Comparison of ENCODE assay signal across 8 cellular contexts in the genomic region with DNA sequence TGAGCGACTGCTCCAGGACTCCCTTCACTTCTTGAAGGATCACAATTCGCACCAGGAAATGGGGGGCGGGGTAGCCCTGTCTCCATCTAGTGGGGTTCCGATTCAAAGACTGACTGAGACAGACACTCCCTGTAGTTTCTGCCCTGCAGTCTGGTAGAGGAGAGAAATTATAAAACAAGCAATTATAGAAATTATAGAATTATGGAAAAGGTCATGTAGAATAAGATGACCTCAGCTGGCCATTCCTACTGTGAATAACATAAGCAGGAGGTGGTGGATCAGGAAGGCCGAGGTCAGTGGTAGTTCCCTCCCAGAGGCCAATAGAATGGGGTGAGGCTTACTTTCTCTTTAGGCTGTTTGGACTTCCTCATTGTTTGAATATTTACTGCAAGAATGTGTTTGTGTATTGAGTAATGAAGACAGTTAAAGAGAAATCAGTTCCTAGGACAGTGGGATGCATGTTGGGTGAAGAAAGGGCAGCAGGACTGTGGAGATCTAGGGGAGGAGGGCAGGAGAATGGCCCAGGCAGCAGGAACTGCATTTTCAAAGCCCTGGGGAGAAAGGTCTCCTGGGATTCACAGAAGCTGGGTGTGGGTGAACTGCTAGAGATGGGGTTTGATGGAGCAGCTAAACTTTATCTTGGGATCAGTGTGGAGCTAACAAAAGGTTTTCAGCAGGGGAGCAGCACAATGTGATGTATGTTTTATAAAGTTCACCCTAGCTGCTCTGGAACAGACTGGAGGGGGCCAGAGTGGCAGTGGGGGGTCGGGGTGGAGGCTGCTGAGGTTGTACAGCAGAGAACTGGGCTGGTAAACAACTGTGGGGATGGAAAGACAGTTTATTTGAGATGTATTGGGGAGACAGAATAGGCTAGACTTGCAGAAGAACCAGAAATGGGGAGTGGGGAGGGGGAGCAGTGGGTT. TPM values are rescaled to one million over a fixed set of nuclear protein-coding genes. Genes with fewer than 3 reads are reported as not detected.
DNase-seq lines count a peak whose midpoint lies in the region; ATAC-seq, FAIRE-seq and TF ChIP-seq lines count a peak whose summit lies in the region.

No MANE protein-coding gene starts in this region.

- no peaks in the 10 kb centered on the region for H3K27me3 ChIP-seq in K562 (ENCODE audit: control insufficient read depth in 2 of 2, insufficient read depth in 2 of 2, low read length in 2 of 2)
- H3K27me3 ChIP-seq in suprapubic skin: no peaks in the 10 kb centered on the region

- H3K27ac ChIP-seq in K562 (ENCODE audit: extremely low read depth, low read depth, low read length) (peak overlapping the region; percentile 41; the same call in 2 of the 3 replicates), suprapubic skin (peak overlapping the region; percentile 74)

- DNase-seq in GDM1 (lab: John Stamatoyannopoulos, UW) (peak; percentile 5), MV-4-11 (lab: John Stamatoyannopoulos, UW) (peak; percentile 81), K562 (ENCODE audit: extremely low read depth in 1 of 4, low spot score in 3 of 4) (no peak), left colon (peak; percentile 68 to 81), suprapubic skin (ENCODE audit: low spot score in 2 of 2) (no peak), NCI-H2029 treated with DMSO at 0.1 percent for 48 hours (lab: John Stamatoyannopoulos, UW) (no peak), RCC 7860 (ENCODE audit: low spot score) (no peak)

- CTCF ChIA-PET in K562 (lab: Yijun Ruan, JAX; ENCODE audit: low intra/inter-chr PET ratio): no interaction called here

- H3K9me1 ChIP-seq in K562 (ENCODE audit: control insufficient read depth, insufficient read depth, low read length): no peaks in the 10 kb centered on the region

- H3K9ac ChIP-seq in K562 (ENCODE audit: insufficient read depth in 1 of 2, low read depth in 2 of 2, low read length in 2 of 2): peak overlapping the region in 1 of 2 experiments; percentile 65; a peak in 1 of 4 replicates

- in situ Hi-C loops in K562 (cut with MboI): loop anchor here (5.0 kb wide), 1 partner anchor 272 kb away; no protein-coding TSS in a partner anchor

- H2AFZ ChIP-seq in K562 (ENCODE audit: low read depth, low read length): peak overlapping the region; percentile 54

- intact Hi-C loops in K562 (cut with micrococcal nuclease) (loop anchor here (2.0 to 5.0 kb wide), 3 partner anchors 47 to 78 kb away; partner anchors contain the start of genes ACTL10, CHMP4B and E2F1), left colon (cut with DNase I, micrococcal nuclease) (no loop called here)

- H3K36me3 ChIP-seq in K562 (ENCODE audit: control insufficient read depth, insufficient read depth, low read length): no peaks in the 10 kb centered on the region
- no peaks in the 10 kb centered on the region for H3K36me3 ChIP-seq in suprapubic skin

- H4K20me1 ChIP-seq in K562 (replicated peaks; ENCODE audit: control insufficient read depth, insufficient read depth, low read length): no peaks in the 10 kb centered on the region

- no peak overlapping the region for H3K4me3 ChIP-seq in K562
- no peak overlapping the region for H3K4me3 ChIP-seq in suprapubic skin

- no peak for TF ChIP-seq EP300 in K562 (IDR thresholded peaks at IDR 0.05; ENCODE audit: low read length)
- no peak for TF ChIP-seq EP300 in suprapubic skin (IDR thresholded peaks at IDR 0.05)

- POLR2A ChIA-PET in K562 (lab: Yijun Ruan, JAX): interaction anchor here (2.1 kb wide), 2 partner anchors 14 to 49 kb away, joined by 6 to 10 read pairs; partner anchors contain the start of gene PXMP4

- BruUV-seq in K562 (replicated peaks; lab: Mats Ljungman, UMichigan): no TSS peak

- TF ChIP-seq CTCF in K562 (IDR thresholded peaks at IDR 0.05 in 2 of 3, conservative IDR thresholded peaks at IDR 0.05 in 1 of 3; ENCODE audit: insufficient read depth in 2 of 3, low read depth in 1 of 3, low read length in 3 of 3) (no peak), suprapubic skin (IDR thresholded peaks at IDR 0.05) (no peak)

- H3K4me1 ChIP-seq in K562 (replicated peaks in 1 of 2; ENCODE audit: control insufficient read depth in 2 of 2, insufficient read depth in 2 of 2, low read length in 2 of 2) (peaks cover 20 to 33% of the 10 kb centered on the region in 2 experiments), suprapubic skin (peaks cover 30% of the 10 kb centered on the region)

- TF ChIP-seq POLR2A in K562 (conservative IDR thresholded peaks at IDR 0.05) (no peak), suprapubic skin (IDR thresholded peaks at IDR 0.05) (no peak)

- ATAC-seq in K562 (no peak), left colon (peak; percentile 73), HG03280 (IDR thresholded peaks at IDR 0.05; ENCODE audit: unreplicated experiment) (no peak)

- no peak for TF ChIP-seq RAD21 in K562 (CRISPR knock-in tag; conservative IDR thresholded peaks at IDR 0.05 in 1 of 2, IDR thresholded peaks at IDR 0.05 in 1 of 2)

- peak overlapping the region; percentile 23; the same call in 1 of the 2 replicates for H3K4me2 ChIP-seq in K562 (ENCODE audit: insufficient read depth, low read length)

- H3K79me2 ChIP-seq in K562 (ENCODE audit: control insufficient read depth, insufficient read depth, low read length): no peaks in the 10 kb centered on the region

- H3K9me3 ChIP-seq in K562 (replicated peaks; ENCODE audit: control insufficient read depth, insufficient read depth, low read depth, low read length) (peaks cover 6% of the 10 kb centered on the region), suprapubic skin (peaks cover 17% of the 10 kb centered on the region)

- no peak for FAIRE-seq in K562 (lab: Jason Lieb, UNC)
- no peak for FAIRE-seq in RCC 7860 (lab: Jason Lieb, UNC)

- WGBS in K562 (ENCODE audit: insufficient coverage, low coverage, missing lambda C conversion rate): 54% methylated on average over 6 of the region's 6 CpGs
- 57% methylated on average over 6 of the region's 6 CpGs for WGBS in suprapubic skin

RNA-seq across cellular contexts. Expression of gene ZNF341, which starts 2.1 kb away (rescaled TPM):
- 6.0 and 8.6 TPM in 2 replicates for total RNA-seq in K562 (2011; cell fraction: chromatin; rRNA removed; ENCODE audit: low replicate concordance)
- 5.0 and 5.2 TPM in 2 replicates for total RNA-seq in K562 (2011; cell fraction: nucleolus; rRNA removed)
- 5.1 and 6.3 TPM in 2 replicates for total RNA-seq in K562 (2011; cell fraction: nucleoplasm; rRNA removed)
- 1.6 and 2.6 TPM in 2 replicates for total RNA-seq in K562 (2014; rRNA removed)
- 0.41 and 0.76 TPM in 2 replicates for total RNA-seq in K562 (2014; rRNA removed; fragmentation: Illumina TruSeq; extraction: Trizol)
- total RNA-seq in K562 (2015; rRNA removed; fragmentation: Illumina TruSeq; extraction: Trizol): 1.0 TPM in 2 replicates
- 2.6 and 2.8 TPM in 2 replicates for total RNA-seq in K562 (2021)
- polyA plus RNA-seq in K562 (2011; rRNA removed): 0.89 and 1.8 TPM in 2 replicates
- 1.2 and 2.3 TPM in 2 replicates for polyA plus RNA-seq in K562 (2011; cell fraction: cytosol; rRNA removed)
- polyA plus RNA-seq in K562 (2011; cell fraction: nucleus; rRNA removed): 2.3 and 5.1 TPM in 2 replicates
- 2.3 and 2.4 TPM in 2 replicates for polyA plus RNA-seq in K562 (2012)
- 2.3 TPM in 2 replicates for polyA plus RNA-seq in K562 (2014; fragmentation: Illumina TruSeq; extraction: Trizol)
- under 1 TPM; 0.08 to 0.10 TPM for polyA plus RNA-seq in K562 (2014; fragmentation: Nextera tagmentation; extraction: Ambion mirVana)
- 2.0 and 2.2 TPM in 2 replicates for polyA plus RNA-seq in K562 (2014; rRNA removed)
- 0.90 and 1.3 TPM in 2 replicates for polyA minus RNA-seq in K562 (2011; rRNA and poly(A)+ RNA removed)
- polyA minus RNA-seq in K562 (2011; cell fraction: cytosol; rRNA and poly(A)+ RNA removed): 1.6 and 1.9 TPM in 2 replicates
- 1.1 and 1.6 TPM in 2 replicates for polyA minus RNA-seq in K562 (2011; cell fraction: nucleus; rRNA and poly(A)+ RNA removed)
- 1 to 10 TPM; 4.2 to 4.9 TPM for total RNA-seq in left colon
- total RNA-seq in suprapubic skin: 1 to 10 TPM; 4.6 to 7.6 (median 5.8) TPM

RNA-seq across cellular contexts. Expression of gene PXMP4, which starts 13.8 kb away (rescaled TPM):
- total RNA-seq in K562 (2011; cell fraction: chromatin; rRNA removed; ENCODE audit: low replicate concordance): 5.6 and 15.2 TPM in 2 replicates
- total RNA-seq in K562 (2011; cell fraction: nucleolus; rRNA removed): 8.7 and 9.8 TPM in 2 replicates
- 9.0 and 12.0 TPM in 2 replicates for total RNA-seq in K562 (2011; cell fraction: nucleoplasm; rRNA removed)
- total RNA-seq in K562 (2014; rRNA removed) (5.6 and 9.1 TPM in 2 replicates), K562 (2014; rRNA removed; fragmentation: Illumina TruSeq; extraction: Trizol) (3.6 and 4.8 TPM in 2 replicates), K562 (2015; rRNA removed; fragmentation: Illumina TruSeq; extraction: Trizol) (4.4 and 6.7 TPM in 2 replicates), K562 (2021) (11.4 and 12.6 TPM in 2 replicates), left colon (10 to 100 TPM; 13.4 to 22.2 TPM), suprapubic skin (10 to 100 TPM in 3 of 4 donors, 1 to 10 TPM in 1; 8.7 to 32.4 (median 24.3) TPM)
- polyA plus RNA-seq in K562 (2011; rRNA removed) (6.7 and 7.3 TPM in 2 replicates), K562 (2014; fragmentation: Illumina TruSeq; extraction: Trizol) (9.8 and 10.4 TPM in 2 replicates), K562 (2014; fragmentation: Nextera tagmentation; extraction: Ambion mirVana) (10 to 100 TPM; 24.4 to 29.1 TPM), K562 (2014; rRNA removed) (5.7 and 6.8 TPM in 2 replicates)
- polyA plus RNA-seq in K562 (2011; cell fraction: cytosol; rRNA removed): 12.4 and 17.3 TPM in 2 replicates
- polyA plus RNA-seq in K562 (2011; cell fraction: nucleus; rRNA removed): 10.1 and 11.6 TPM in 2 replicates
- 9.3 and 12.6 TPM in 2 replicates for polyA plus RNA-seq in K562 (2012)
- 4.0 and 5.7 TPM in 2 replicates for polyA minus RNA-seq in K562 (2011; rRNA and poly(A)+ RNA removed)
- 6.6 and 7.5 TPM in 2 replicates for polyA minus RNA-seq in K562 (2011; cell fraction: cytosol; rRNA and poly(A)+ RNA removed)
- polyA minus RNA-seq in K562 (2011; cell fraction: nucleus; rRNA and poly(A)+ RNA removed): 3.0 TPM in 2 replicates

RNA-seq across cellular contexts. Expression of gene E2F1, which starts 47.7 kb away (rescaled TPM):
- 22.9 and 54.8 TPM in 2 replicates for total RNA-seq in K562 (2011; cell fraction: chromatin; rRNA removed; ENCODE audit: low replicate concordance)
- total RNA-seq in K562 (2011; cell fraction: nucleolus; rRNA removed): 31.2 and 33.7 TPM in 2 replicates
- total RNA-seq in K562 (2011; cell fraction: nucleoplasm; rRNA removed): 28.2 and 29.0 TPM in 2 replicates
- total RNA-seq in K562 (2014; rRNA removed): 17.3 and 23.4 TPM in 2 replicates
- 9.0 and 10.8 TPM in 2 replicates for total RNA-seq in K562 (2014; rRNA removed; fragmentation: Illumina TruSeq; extraction: Trizol)
- total RNA-seq in K562 (2015; rRNA removed; fragmentation: Illumina TruSeq; extraction: Trizol): 14.9 and 15.3 TPM in 2 replicates
- total RNA-seq in K562 (2021): 24.6 and 25.3 TPM in 2 replicates
- 12.7 and 19.3 TPM in 2 replicates for polyA plus RNA-seq in K562 (2011; rRNA removed)
- polyA plus RNA-seq in K562 (2011; cell fraction: cytosol; rRNA removed): 17.7 and 20.9 TPM in 2 replicates
- 74.3 and 91.0 TPM in 2 replicates for polyA plus RNA-seq in K562 (2011; cell fraction: nucleus; rRNA removed)
- polyA plus RNA-seq in K562 (2012): 16.3 and 25.0 TPM in 2 replicates
- polyA plus RNA-seq in K562 (2014; fragmentation: Illumina TruSeq; extraction: Trizol): 13.1 and 17.8 TPM in 2 replicates
- under 1 TPM; 0.14 to 0.39 TPM for polyA plus RNA-seq in K562 (2014; fragmentation: Nextera tagmentation; extraction: Ambion mirVana)
- polyA plus RNA-seq in K562 (2014; rRNA removed): 28.9 and 30.6 TPM in 2 replicates
- 5.8 and 8.2 TPM in 2 replicates for polyA minus RNA-seq in K562 (2011; rRNA and poly(A)+ RNA removed)
- polyA minus RNA-seq in K562 (2011; cell fraction: cytosol; rRNA and poly(A)+ RNA removed): 7.7 and 8.5 TPM in 2 replicates
- 9.3 and 10.3 TPM in 2 replicates for polyA minus RNA-seq in K562 (2011; cell fraction: nucleus; rRNA and poly(A)+ RNA removed)
- 1 to 10 TPM; 2.6 to 5.9 TPM for total RNA-seq in left colon
- total RNA-seq in suprapubic skin: 1 to 10 TPM; 3.5 to 5.6 (median 4.6) TPM

RNA-seq across cellular contexts. Expression of gene NECAB3, which starts 59.7 kb away (rescaled TPM):
- total RNA-seq in K562 (2011; cell fraction: chromatin; rRNA removed; ENCODE audit: low replicate concordance): 164 and 323 TPM in 2 replicates
- total RNA-seq in K562 (2011; cell fraction: nucleolus; rRNA removed): 194 and 203 TPM in 2 replicates
- 200 and 230 TPM in 2 replicates for total RNA-seq in K562 (2011; cell fraction: nucleoplasm; rRNA removed)
- total RNA-seq in K562 (2014; rRNA removed) (52.0 and 74.0 TPM in 2 replicates), K562 (2014; rRNA removed; fragmentation: Illumina TruSeq; extraction: Trizol) (16.0 and 17.8 TPM in 2 replicates), K562 (2015; rRNA removed; fragmentation: Illumina TruSeq; extraction: Trizol) (31.5 and 36.5 TPM in 2 replicates), K562 (2021) (57.1 and 57.8 TPM in 2 replicates), left colon (10 to 100 TPM; 38.5 to 54.1 TPM), suprapubic skin (10 to 100 TPM; 19.9 to 37.5 (median 22.1) TPM)
- polyA plus RNA-seq in K562 (2011; rRNA removed) (25.6 and 32.7 TPM in 2 replicates), K562 (2014; fragmentation: Illumina TruSeq; extraction: Trizol) (35.8 and 37.6 TPM in 2 replicates), K562 (2014; fragmentation: Nextera tagmentation; extraction: Ambion mirVana) (1 to 10 TPM in 1 of 2 experiments, under 1 TPM in 1; 0.94 to 1.9 TPM), K562 (2014; rRNA removed) (63.3 and 67.6 TPM in 2 replicates)
- polyA plus RNA-seq in K562 (2011; cell fraction: cytosol; rRNA removed): 33.9 and 111 TPM in 2 replicates
- polyA plus RNA-seq in K562 (2011; cell fraction: nucleus; rRNA removed): 181 and 337 TPM in 2 replicates
- polyA plus RNA-seq in K562 (2012): 35.0 and 54.7 TPM in 2 replicates
- polyA minus RNA-seq in K562 (2011; rRNA and poly(A)+ RNA removed): 21.3 and 27.3 TPM in 2 replicates
- polyA minus RNA-seq in K562 (2011; cell fraction: cytosol; rRNA and poly(A)+ RNA removed): 12.6 and 18.7 TPM in 2 replicates
- polyA minus RNA-seq in K562 (2011; cell fraction: nucleus; rRNA and poly(A)+ RNA removed): 66.9 and 76.9 TPM in 2 replicates

Comparison
In these comparisons a context has a peak if more than half of its experiments do, and no peak if none do; other contexts are left out.
1. DNase-seq: peak in GDM1 (single experiment), MV-4-11 (single experiment) and left colon (2 of 2); none in K562 (0 of 4), suprapubic skin (0 of 2), NCI-H2029 treated with DMSO at 0.1 percent for 48 hours (single experiment) and RCC 7860 (single experiment).